Comparison of ENCODE assay signal across 8 cellular contexts in the genomic region with DNA sequence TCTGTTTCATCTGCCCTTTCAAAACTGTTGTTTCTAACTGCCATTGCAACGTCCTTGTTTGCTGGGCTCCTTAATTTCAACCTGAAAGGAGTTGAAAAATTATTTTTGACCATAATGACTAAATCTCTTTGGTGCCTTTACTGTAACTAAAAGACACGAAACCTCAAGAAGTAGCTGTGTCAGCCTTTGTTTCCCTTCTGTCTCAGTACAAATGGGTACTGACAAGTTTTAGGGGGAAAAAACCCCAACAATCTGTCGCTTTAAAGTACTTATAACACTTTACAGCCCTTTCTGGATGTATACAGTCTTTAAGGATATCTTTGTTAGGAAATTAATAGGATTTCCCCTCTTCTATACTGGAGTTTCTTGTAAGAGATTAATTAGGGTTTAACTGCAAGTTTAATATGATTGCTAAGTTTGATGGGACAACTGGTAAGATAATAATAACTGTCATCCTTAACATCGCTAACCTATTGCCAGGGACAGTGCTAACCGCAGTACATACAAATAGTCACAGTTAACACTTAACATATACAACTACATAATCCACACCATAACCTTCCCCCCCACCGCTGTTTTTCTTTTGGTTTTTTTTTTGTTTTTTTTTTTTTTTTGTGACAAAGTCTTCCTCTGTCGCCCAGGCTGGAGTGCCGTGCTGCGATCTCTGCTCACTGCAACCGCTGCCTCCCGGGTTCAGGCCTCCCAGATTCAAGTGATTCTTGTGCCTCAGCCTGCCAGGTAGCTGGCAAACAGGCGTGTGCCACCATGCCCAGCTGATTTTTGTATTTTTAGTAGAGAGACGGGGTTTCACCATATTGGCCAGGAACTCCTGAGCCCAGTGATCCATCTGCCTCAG. TPM values are rescaled to one million over a fixed set of nuclear protein-coding genes. Genes with fewer than 3 reads are reported as not detected.
A peak's percentile ranks its signal among the peaks of the same experiment; 100 is the strongest.
DNase-seq lines count a peak whose midpoint lies in the region; ATAC-seq, FAIRE-seq and TF ChIP-seq lines count a peak whose summit lies in the region.

No MANE protein-coding gene starts in this region.

- no peak for DNase-seq in HL-60 (ENCODE audit: low read depth in 1 of 2, low spot score in 1 of 2)
- DNase-seq in ascending aorta (ENCODE audit: low spot score in 2 of 2): no peak
- DNase-seq in small intestine: no peak
- DNase-seq in NCI-H187 treated with DMSO at 0.1 percent for 48 hours (lab: John Stamatoyannopoulos, UW): no peak

- ATAC-seq in GM18519 (IDR thresholded peaks at IDR 0.05; ENCODE audit: low FRiP score, unreplicated experiment): no peak
- no peak for ATAC-seq in GM18498 (IDR thresholded peaks at IDR 0.05; ENCODE audit: unreplicated experiment)

- H3K4me1 ChIP-seq in ascending aorta (peaks cover 3 to 6% of the 10 kb centered on the region in 2 donors), subcutaneous abdominal adipose tissue (ENCODE audit: control insufficient read depth in 5 of 5, insufficient read depth in 5 of 5, low read length in 5 of 5) (peaks cover 3 to 63% (median 39%) of the 10 kb centered on the region in 5 donors), small intestine (ENCODE audit: control insufficient read depth in 2 of 2, insufficient read depth in 1 of 2, low read depth in 1 of 2, low read length in 1 of 2) (peaks cover 0 to 2% of the 10 kb centered on the region in 2 donors)

- H3K9ac ChIP-seq in subcutaneous abdominal adipose tissue (ENCODE audit: low read length in 5 of 5): peak overlapping the region in 2 of 5 donors; percentile 31 to 49

- no peaks in the 10 kb centered on the region for H3K27me3 ChIP-seq in HL-60 (ENCODE audit: insufficient read depth, poor library complexity, severe bottlenecking)
- H3K27me3 ChIP-seq in ascending aorta: no peaks in the 10 kb centered on the region
- no peaks in the 10 kb centered on the region for H3K27me3 ChIP-seq in layer of hippocampus (ENCODE audit: control insufficient read depth, insufficient read depth, low read length)
- peaks cover 0 to 5% (median 3%) of the 10 kb centered on the region in 5 donors for H3K27me3 ChIP-seq in subcutaneous abdominal adipose tissue (ENCODE audit: control insufficient read depth in 5 of 5, insufficient read depth in 4 of 5, low read length in 5 of 5)
- peaks cover 5 to 6% of the 10 kb centered on the region in 2 donors for H3K27me3 ChIP-seq in small intestine (ENCODE audit: control insufficient read depth in 2 of 2, insufficient read depth in 2 of 2, low read length in 2 of 2)

- H3K4me3 ChIP-seq in HL-60 (replicated peaks; ENCODE audit: insufficient read depth, low read length) (no peak overlapping the region), ascending aorta (peak overlapping the region; percentile 54 to 80), subcutaneous abdominal adipose tissue (ENCODE audit: low read depth in 1 of 5, low read length in 5 of 5) (peak overlapping the region in 3 of 5 donors; percentile 62 to 69 (median 63)), small intestine (ENCODE audit: low read depth in 1 of 2, low read length in 2 of 2) (no peak overlapping the region)

- no peaks in the 10 kb centered on the region for H3K9me3 ChIP-seq in ascending aorta
- no peaks in the 10 kb centered on the region for H3K9me3 ChIP-seq in subcutaneous abdominal adipose tissue (ENCODE audit: control insufficient read depth in 5 of 5, low read length in 5 of 5)
- no peaks in the 10 kb centered on the region for H3K9me3 ChIP-seq in small intestine (ENCODE audit: control insufficient read depth, low read depth)

- H3K36me3 ChIP-seq in ascending aorta: no peaks in the 10 kb centered on the region
- H3K36me3 ChIP-seq in subcutaneous abdominal adipose tissue (ENCODE audit: control insufficient read depth in 5 of 5, insufficient read depth in 5 of 5, low read length in 5 of 5): no peaks in the 10 kb centered on the region
- no peaks in the 10 kb centered on the region for H3K36me3 ChIP-seq in small intestine (ENCODE audit: control insufficient read depth in 2 of 2, insufficient read depth in 2 of 2, low read length in 2 of 2)

- FAIRE-seq in small intestine (lab: Jason Lieb, UNC): no peak

- H3K27ac ChIP-seq in HL-60 (replicated peaks) (peak overlapping the region; percentile 52), ascending aorta (peak overlapping the region; percentile 60 to 89), layer of hippocampus (ENCODE audit: low read depth, low read length) (peak overlapping the region; percentile 47), subcutaneous abdominal adipose tissue (ENCODE audit: low read depth, low read length) (no peak overlapping the region), small intestine (ENCODE audit: low read depth in 1 of 2, low read length in 1 of 2) (no peak overlapping the region)

- intact Hi-C loops in ascending aorta (cut with DNase I): loop anchor here (2.0 kb wide), 2 partner anchors 49 to 107 kb away; a partner anchor contains a TSS

- 77 to 81% (median 79%) methylated on average over 13 of the region's 13 CpGs for WGBS in small intestine, 3 donors

- TF ChIP-seq CTCF in HL-60 (IDR thresholded peaks at IDR 0.05; ENCODE audit: insufficient read depth, low read length): no peak
- no peak for TF ChIP-seq CTCF in ascending aorta (IDR thresholded peaks at IDR 0.05)

RNA-seq across cellular contexts. Expression of a gene that starts 1.7 kb away (rescaled TPM):
- total RNA-seq in ascending aorta: 19.5 TPM
- polyA plus RNA-seq in small intestine: under 1 TPM in 2 of 3 donors, not detected in 1; 0.48 to 0.54 TPM

RNA-seq across cellular contexts. Expression of a gene that starts 41.3 kb away (rescaled TPM):
- total RNA-seq in ascending aorta: 4.2 TPM
- 1 to 10 TPM; 8.3 to 9.6 (median 8.9) TPM for polyA plus RNA-seq in small intestine

Comparison
In these comparisons a context has a peak if more than half of its experiments do, and no peak if none do; other contexts are left out.
1. H3K27ac ChIP-seq: peak in HL-60 (single experiment), ascending aorta (2 of 2) and layer of hippocampus (single experiment); none in subcutaneous abdominal adipose tissue (single experiment) and small intestine (0 of 2).
2. H3K4me3 ChIP-seq: peak in ascending aorta (2 of 2) and subcutaneous abdominal adipose tissue (3 of 5); none in HL-60 (single experiment) and small intestine (0 of 2).